8 cellular contexts compared by ENCODE assay signal in the genomic region with DNA sequence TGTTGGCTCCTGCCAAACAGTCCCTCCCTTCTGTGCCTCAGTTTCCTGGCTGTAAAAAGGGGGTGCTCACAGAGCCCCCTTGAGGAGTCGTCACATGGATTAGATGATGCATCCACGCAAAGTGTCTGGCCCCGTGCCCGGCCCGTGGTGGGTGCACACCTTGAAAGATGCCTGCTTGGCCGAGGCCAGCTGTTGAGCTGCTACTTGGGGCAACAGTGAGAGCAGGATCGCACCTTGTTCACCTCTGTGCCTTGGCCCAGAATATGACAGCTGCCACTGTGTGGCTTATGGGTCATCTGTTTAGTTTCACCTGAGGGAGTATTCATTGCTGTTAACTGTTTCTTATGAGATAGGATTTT. TPM values are rescaled to one million over a fixed set of nuclear protein-coding genes. Genes with fewer than 3 reads are reported as not detected.
A peak's percentile ranks its signal among the peaks of the same experiment; 100 is the strongest.
DNase-seq lines count a peak whose midpoint lies in the region; ATAC-seq and TF ChIP-seq lines count a peak whose summit lies in the region.

No MANE protein-coding gene starts in this region.

- no peaks in the 10 kb centered on the region for H3K9me3 Mint-ChIP-seq in T-helper 2 cell treated with Interferon-gamma antibody and Interleukin-4, amounts not matched to agents 5 μg/mL and 100 μg/mL, for 36 hours

- 0 out of 2 replicates have a peak, but pooled peaks cover 3% of the 10 kb centered on the region for H3K27me3 ChIP-seq in HUES48 (ENCODE audit: control insufficient read depth, insufficient read depth, low read length)
- no peaks in the 10 kb centered on the region for H3K27me3 ChIP-seq in psoas muscle (ENCODE audit: insufficient read depth in 3 of 3, low read length in 2 of 3)

- no peak overlapping the region for H3K27ac ChIP-seq in HUES48 (ENCODE audit: low read depth, low read length)
- peak overlapping the region; percentile 36 to 70 for H3K27ac ChIP-seq in coronary artery
- peak overlapping the region; percentile 63 for H3K27ac ChIP-seq in psoas muscle

- WGBS in psoas muscle, 3 donors: 17 to 21% (median 19%) methylated on average over 7 of the region's 7 CpGs

- no peaks in the 10 kb centered on the region for H3K36me3 ChIP-seq in HUES48 (ENCODE audit: control insufficient read depth, insufficient read depth, low read length)
- no peaks in the 10 kb centered on the region for H3K36me3 ChIP-seq in psoas muscle (ENCODE audit: insufficient read depth in 1 of 2, low read depth in 1 of 2)

- no peaks in the 10 kb centered on the region for H3K36me3 Mint-ChIP-seq in T-helper 2 cell treated with Interferon-gamma antibody and Interleukin-4, amounts not matched to agents 5 μg/mL and 100 μg/mL, for 36 hours (ENCODE audit: low read depth)

- H3K4me1 ChIP-seq in HUES48 (ENCODE audit: control insufficient read depth, insufficient read depth, low read length): peaks cover 20% of the 10 kb centered on the region
- peaks cover 27% of the 10 kb centered on the region for H3K4me1 ChIP-seq in psoas muscle

- no peak overlapping the region for H3K9ac ChIP-seq in HUES48 (ENCODE audit: low read depth, low read length)

- intact Hi-C loops in psoas muscle (cut with DNase I): no loop called here

- H3K9me3 ChIP-seq in HUES48 (ENCODE audit: control insufficient read depth, insufficient read depth, low read length) (no peaks in the 10 kb centered on the region), psoas muscle (no peaks in the 10 kb centered on the region)

- peaks cover 2% of the 10 kb centered on the region for H3K27me3 Mint-ChIP-seq in T-helper 2 cell treated with Interferon-gamma antibody and Interleukin-4, amounts not matched to agents 5 μg/mL and 100 μg/mL, for 36 hours (ENCODE audit: low read depth)

- peak overlapping the region; percentile 58; the same call in 1 of the 2 replicates for H3K4me3 ChIP-seq in HUES48 (ENCODE audit: low read depth, low read length)
- H3K4me3 ChIP-seq in coronary artery: peak overlapping the region; percentile 72
- peak overlapping the region; percentile 60 for H3K4me3 ChIP-seq in psoas muscle

- ATAC-seq in psoas muscle: peak in 3 of 4 donors; percentile 2 to 11 (median 10)

- H3K27ac Mint-ChIP-seq in T-helper 2 cell treated with Interferon-gamma antibody and Interleukin-4, amounts not matched to agents 5 μg/mL and 100 μg/mL, for 36 hours: peak overlapping the region; percentile 45

- DNase-seq in T-helper 2 cell treated with Interferon-gamma antibody and Interleukin-4, amounts not matched to agents 5 μg/mL and 100 μg/mL, for 36 hours (ENCODE audit: low spot score): no peak
- DNase-seq in T-helper 2 cell (no peak), coronary artery (ENCODE audit: low spot score) (no peak), psoas muscle (no peak), COLO829 (ENCODE audit: low spot score) (no peak), SHP77 treated with DMSO at 0.1 percent for 48 hours (lab: John Stamatoyannopoulos, UW) (no peak), retina (no peak)

- H3K4me1 Mint-ChIP-seq in T-helper 2 cell treated with Interferon-gamma antibody and Interleukin-4, amounts not matched to agents 5 μg/mL and 100 μg/mL, for 36 hours (ENCODE audit: low read depth): peaks cover 19% of the 10 kb centered on the region

- peak overlapping the region; percentile 74 for H3K4me3 Mint-ChIP-seq in T-helper 2 cell treated with Interferon-gamma antibody and Interleukin-4, amounts not matched to agents 5 μg/mL and 100 μg/mL, for 36 hours

- TF ChIP-seq CTCF in coronary artery (IDR thresholded peaks at IDR 0.05) (no peak), psoas muscle (IDR thresholded peaks at IDR 0.05) (no peak)

RNA-seq across cellular contexts. Expression of gene CRTC1, which starts 17.7 kb away (rescaled TPM):
- total RNA-seq in psoas muscle: 10 to 100 TPM in 2 of 4 donors, 1 to 10 TPM in 2; 8.1 to 12.5 (median 9.6) TPM
- 1 to 10 TPM; 4.5 to 6.6 (median 6.3) TPM for polyA plus RNA-seq in psoas muscle
